Comparison of ENCODE assay signal across 1 cellular context in genomic region chr19:31418692-31419430, GRCh38.
TF ChIP-seq lines count a peak whose summit lies in the region.

No MANE protein-coding gene starts in this region.

TF ChIP-seq in H1, 55 proteins besides CTCF, POLR2A, EP300 and RAD21:
- TF ChIP-seq ATF2 (IDR thresholded peaks at IDR 0.05; ENCODE audit: low read length) (peak; percentile 57; the same call in 1 of the 2 replicates), EGR1 (IDR thresholded peaks at IDR 0.05; ENCODE audit: borderline replicate concordance, low read depth, low read length) (no peak), BRCA1 (IDR thresholded peaks at IDR 0.05; ENCODE audit: low read depth, low read length) (no peak), CHD1 (IDR thresholded peaks at IDR 0.05; ENCODE audit: low read depth, low read length) (no peak), HDAC2 (IDR thresholded peaks at IDR 0.05; ENCODE audit: borderline replicate concordance in 1 of 2, low read depth in 2 of 2, low read length in 2 of 2) (peak; percentile 75 to 89; a peak in 2 of 4 replicates), SIN3A (conservative IDR thresholded peaks at IDR 0.05 in 1 of 2, IDR thresholded peaks at IDR 0.05 in 1 of 2; ENCODE audit: low read depth in 1 of 2, low read length in 2 of 2) (peak in 1 of 2 experiments; percentile 59; a peak in 1 of 4 replicates), TBP (IDR thresholded peaks at IDR 0.05; ENCODE audit: low read depth, low read length) (0 out of 2 replicates have a peak, but pooled peaks have one; percentile 22), KDM5A (IDR thresholded peaks at IDR 0.05; ENCODE audit: low read length) (no peak), GTF2F1 (IDR thresholded peaks at IDR 0.05; ENCODE audit: borderline replicate concordance, low read depth, low read length) (no peak), ZNF274 (IDR thresholded peaks at IDR 0.05; ENCODE audit: borderline replicate concordance, extremely low read depth, low read length) (no peak), SUZ12 (IDR thresholded peaks at IDR 0.05; ENCODE audit: low read length) (no peak), BACH1 (IDR thresholded peaks at IDR 0.05; ENCODE audit: low read length) (no peak), SP2 (IDR thresholded peaks at IDR 0.05; ENCODE audit: low read length) (no peak), JUND (IDR thresholded peaks at IDR 0.05; ENCODE audit: low read length) (no peak), TAF1 (IDR thresholded peaks at IDR 0.05; ENCODE audit: low read depth, low read length) (peak; percentile 15; the same call in 1 of the 2 replicates), RXRA (IDR thresholded peaks at IDR 0.05; ENCODE audit: insufficient read depth, low read depth, low read length) (no peak), CREB1 (IDR thresholded peaks at IDR 0.05) (peak; percentile 54; the same call in 1 of the 2 replicates), POLR2AphosphoS5 (IDR thresholded peaks at IDR 0.05; ENCODE audit: low read depth, low read length) (no peak), MAX (IDR thresholded peaks at IDR 0.05) (peak; percentile 72; the same call in 1 of the 2 replicates), KDM1A (IDR thresholded peaks at IDR 0.05; ENCODE audit: borderline replicate concordance, low read length) (peak; percentile 55; the same call in 1 of the 2 replicates), RNF2 (IDR thresholded peaks at IDR 0.05; ENCODE audit: borderline replicate concordance, low read depth, low read length, missing control alignments, poor library complexity, severe bottlenecking) (no peak), POU5F1 (IDR thresholded peaks at IDR 0.05; ENCODE audit: low read depth, low read length) (peak; percentile 89; the same call in 1 of the 2 replicates), CHD7 (IDR thresholded peaks at IDR 0.05; ENCODE audit: insufficient replicate concordance, low read length) (peak; percentile 96), NRF1 (IDR thresholded peaks at IDR 0.05; ENCODE audit: low read depth, low read length) (no peak), KDM4A (IDR thresholded peaks at IDR 0.05; ENCODE audit: low read depth, low read length, severe bottlenecking) (no peak), BCL11A (IDR thresholded peaks at IDR 0.05; ENCODE audit: low read depth in 2 of 2, low read length in 2 of 2) (peak; percentile 21 to 44), PHF8 (conservative IDR thresholded peaks at IDR 0.05; ENCODE audit: low read depth, low read length) (no peak), NANOG (IDR thresholded peaks at IDR 0.05; ENCODE audit: insufficient read depth, low read depth, low read length, poor library complexity, severe bottlenecking) (peak; percentile 53), CEBPB (IDR thresholded peaks at IDR 0.05; ENCODE audit: low read depth, low read length) (peak; percentile 73; the same call in 1 of the 2 replicates), JUN (IDR thresholded peaks at IDR 0.05; ENCODE audit: low read depth, low read length) (no peak), CBX8 (IDR thresholded peaks at IDR 0.05; ENCODE audit: borderline replicate concordance, low read depth, low read length) (no peak), SRF (IDR thresholded peaks at IDR 0.05; ENCODE audit: low read depth, low read length) (no peak), SP1 (IDR thresholded peaks at IDR 0.05; ENCODE audit: low read depth, low read length) (peak; percentile 78), HDAC6 (IDR thresholded peaks at IDR 0.05; ENCODE audit: low read depth, low read length) (no peak), ATF3 (IDR thresholded peaks at IDR 0.05; ENCODE audit: insufficient read depth, low read depth, low read length) (no peak), YY1 (IDR thresholded peaks at IDR 0.05; ENCODE audit: low read depth, low read length) (peak; percentile 62; the same call in 1 of the 2 replicates), MAFK (IDR thresholded peaks at IDR 0.05; ENCODE audit: low read depth, low read length) (no peak), RBBP5 (IDR thresholded peaks at IDR 0.05; ENCODE audit: borderline replicate concordance, low read depth, low read length) (peak; percentile 33; the same call in 1 of the 2 replicates), SIX5 (IDR thresholded peaks at IDR 0.05; ENCODE audit: low read depth, low read length) (no peak), TCF12 (IDR thresholded peaks at IDR 0.05; ENCODE audit: low read depth, low read length) (peak; percentile 94), TEAD4 (IDR thresholded peaks at IDR 0.05; ENCODE audit: low read depth, low read length) (no peak; the same call in 1 of the 2 replicates), RFX5 (IDR thresholded peaks at IDR 0.05; ENCODE audit: borderline replicate concordance, low read depth, low read length) (no peak), CTBP2 (IDR thresholded peaks at IDR 0.05; ENCODE audit: borderline replicate concordance, insufficient read depth, insufficient read length, low read length) (peak; percentile 35), FOSL1 (IDR thresholded peaks at IDR 0.05; ENCODE audit: insufficient read depth, low read depth, low read length) (no peak), SAP30 (IDR thresholded peaks at IDR 0.05; ENCODE audit: insufficient read depth, insufficient replicate concordance, low read length) (no peak), E2F6 (IDR thresholded peaks at IDR 0.05) (no peak; the same call in 1 of the 2 replicates), CBX5 (IDR thresholded peaks at IDR 0.05; ENCODE audit: low read depth, low read length) (no peak), CHD2 (IDR thresholded peaks at IDR 0.05; ENCODE audit: low read length) (no peak), EZH2 (IDR thresholded peaks at IDR 0.05; ENCODE audit: low read depth, low read length, severe bottlenecking) (no peak), SP4 (IDR thresholded peaks at IDR 0.05; ENCODE audit: low read length) (no peak), USF2 (IDR thresholded peaks at IDR 0.05; ENCODE audit: low read length) (no peak), ASH2L (IDR thresholded peaks at IDR 0.05; ENCODE audit: low read length) (peak; percentile 88), GABPA (IDR thresholded peaks at IDR 0.05; ENCODE audit: borderline replicate concordance, insufficient read depth, low read length) (no peak), SIRT6 (IDR thresholded peaks at IDR 0.05; ENCODE audit: low read length) (no peak), TAF7 (optimal IDR thresholded peaks at IDR 0.05; ENCODE audit: borderline replicate concordance, low read depth, low read length) (peak; percentile 58)
